ENCODE assay signal across 8 cellular contexts in genomic region chr22:38203090-38203810, GRCh38.
DNase-seq lines count a peak whose midpoint lies in the region; ATAC-seq and TF ChIP-seq lines count a peak whose summit lies in the region.

No MANE protein-coding gene starts in this region.

- H3K27ac Mint-ChIP-seq in nephron progenitor cell: no peak overlapping the region

- peak overlapping the region; percentile 82 for H3K4me3 Mint-ChIP-seq in nephron progenitor cell

- H3K27ac ChIP-seq in WERI-Rb-1: no peak overlapping the region; the same call in 1 of the 2 replicates

- TF ChIP-seq CTCF in WERI-Rb-1 (IDR thresholded peaks at IDR 0.05; ENCODE audit: low read depth, low read length) (no peak), epithelial cell of esophagus (IDR thresholded peaks at IDR 0.05; ENCODE audit: insufficient read depth, low read depth, low read length, missing control alignments) (no peak), nephron progenitor cell (IDR thresholded peaks at IDR 0.05) (no peak)

- no peaks in the 10 kb centered on the region for H3K36me3 Mint-ChIP-seq in nephron progenitor cell (ENCODE audit: low read depth)

- no peaks in the 10 kb centered on the region for H3K36me3 ChIP-seq in WERI-Rb-1

- peak; percentile 54 for DNase-seq in ACHN
- peak; percentile 29 for DNase-seq in WERI-Rb-1
- peak; percentile 70 for DNase-seq in epithelial cell of esophagus (ENCODE audit: low read depth)
- DNase-seq in nephron progenitor cell: peak; percentile 42
- DNase-seq in NAMALWA (ENCODE audit: low spot score): no peak
- DNase-seq in kidney glomerular epithelial cell (lab: John Stamatoyannopoulos, UW): no peak

- no peaks in the 10 kb centered on the region for H3K27me3 ChIP-seq in WERI-Rb-1 (ENCODE audit: insufficient read depth, low read depth, severe bottlenecking)

- H3K9me3 Mint-ChIP-seq in nephron progenitor cell: no peaks in the 10 kb centered on the region

- peak overlapping the region; percentile 84 for H3K4me3 ChIP-seq in WERI-Rb-1 (ENCODE audit: low read depth, low read length)
- peak overlapping the region; percentile 65 for H3K4me3 ChIP-seq in epithelial cell of esophagus (ENCODE audit: low read length)

- H3K27me3 Mint-ChIP-seq in nephron progenitor cell (ENCODE audit: low read depth, poor library complexity): peaks cover 5% of the 10 kb centered on the region

- peak; percentile 12 for ATAC-seq in GM21390 (IDR thresholded peaks at IDR 0.05; ENCODE audit: unreplicated experiment)
- ATAC-seq in GM21528 (IDR thresholded peaks at IDR 0.05; ENCODE audit: low FRiP score, unreplicated experiment): no peak

- peaks cover 27% of the 10 kb centered on the region for H3K4me1 Mint-ChIP-seq in nephron progenitor cell

- in situ Hi-C loops in ACHN (cut with HindIII; ENCODE audit: low pct_ligation_motif_present, low pct_unique_long_range_greater_than_20kb, low sequenced_read_pairs): no loop called here

- no peaks in the 10 kb centered on the region for H3K9me3 ChIP-seq in WERI-Rb-1 (ENCODE audit: severe bottlenecking)

Comparison
In these comparisons a context has a peak if more than half of its experiments do, and no peak if none do; other contexts are left out.
1. DNase-seq: peak in ACHN (single experiment), WERI-Rb-1 (single experiment), epithelial cell of esophagus (single experiment) and nephron progenitor cell (single experiment); none in NAMALWA (single experiment) and kidney glomerular epithelial cell (single experiment).